10 cellular contexts compared by ENCODE assay signal in genomic region chr5:179766021-179766725, GRCh38. TPM values are rescaled to one million over a fixed set of nuclear protein-coding genes. Genes with fewer than 3 reads are reported as not detected.
DNase-seq lines count a peak whose midpoint lies in the region; ATAC-seq and TF ChIP-seq lines count a peak whose summit lies in the region.
"Had no signal": no experiment of that assay in that cellular context is flagged by ENCODE, and none has a peak within 500 bp of the region (broad histone marks: within the 10 kb centered on the region; RNA-seq: fewer than 3 reads in every experiment).

No MANE protein-coding gene starts in this region.

- WGBS in mesodermal cell (ENCODE audit: insufficient coverage in 2 of 2), 2 experiments = 91% methylated on average over 18 to 19 of the region's 20 CpGs

- DNase-seq in ACHN (peak; percentile 53), MG63 (peak; percentile 18), coronary artery (ENCODE audit: low spot score) (no peak), activated gamma-delta T cell treated with Interleukin-2 at 50 U/mL for 16 hours (no peak), mucosa of gallbladder (ENCODE audit: low spot score) (no peak)
- DNase-seq: CD4-positive, alpha-beta memory T cell; NCI-H1436 treated with DMSO at 0.1 percent for 48 hours had no signal

- no peak for ATAC-seq in HG03342 (IDR thresholded peaks at IDR 0.05; ENCODE audit: unreplicated experiment)
- no peak for ATAC-seq in GM19328 (IDR thresholded peaks at IDR 0.05; ENCODE audit: unreplicated experiment)

- in situ Hi-C loops in ACHN (cut with HindIII; ENCODE audit: low pct_ligation_motif_present, low pct_unique_long_range_greater_than_20kb, low sequenced_read_pairs) = no loop called here

- peaks cover 59% of the 10 kb centered on the region for H3K4me1 ChIP-seq in mesodermal cell (ENCODE audit: control insufficient read depth, insufficient read depth, low read length, poor library complexity, severe bottlenecking)

- no peak overlapping the region for H3K4me3 ChIP-seq in MG63
- peak overlapping the region; percentile 34 for H3K4me3 ChIP-seq in coronary artery
- no peak overlapping the region for H3K4me3 ChIP-seq in mesodermal cell (ENCODE audit: extremely low read depth, insufficient read depth, low read length, poor library complexity, severe bottlenecking)

- peaks cover 58% of the 10 kb centered on the region for H3K36me3 ChIP-seq in MG63
- H3K36me3 ChIP-seq in mesodermal cell (ENCODE audit: control insufficient read depth, insufficient read depth, low read length) = peaks cover 54% of the 10 kb centered on the region

- no peaks in the 10 kb centered on the region for H3K9me3 ChIP-seq in MG63
- H3K9me3 ChIP-seq in mesodermal cell (ENCODE audit: control insufficient read depth, low read length) = no peaks in the 10 kb centered on the region

- no peak for TF ChIP-seq CTCF in coronary artery (IDR thresholded peaks at IDR 0.05)

- H3K27ac ChIP-seq in coronary artery (peak overlapping the region; percentile 59 to 83), mesodermal cell (ENCODE audit: low read depth, low read length, severe bottlenecking) (peak overlapping the region; percentile 86)

- no peaks in the 10 kb centered on the region for H3K27me3 ChIP-seq in MG63

RNA-seq across cellular contexts. Expression of gene LTC4S, which starts 27.6 kb away (rescaled TPM):
- total RNA-seq in MG63 (2014; rRNA removed; shearing (Covaris generic); ENCODE audit: low replicate concordance) = 1.7 TPM in 1 of 2 replicates, not detected in the other
- polyA plus RNA-seq in mesodermal cell (2013, experiment 1 of 2) = 1.3 TPM
- polyA plus RNA-seq in mesodermal cell (2013, experiment 2 of 2) = 1.1 TPM
- 26.0 TPM for total RNA-seq in mucosa of gallbladder

RNA-seq across cellular contexts. Expression of gene MAML1, which starts 33.6 kb away (rescaled TPM):
- total RNA-seq in MG63 (2014; rRNA removed; shearing (Covaris generic); ENCODE audit: low replicate concordance) = 10.6 and 21.3 TPM in 2 replicates
- 34.0 TPM for polyA plus RNA-seq in mesodermal cell (2013, experiment 1 of 2)
- 36.7 TPM for polyA plus RNA-seq in mesodermal cell (2013, experiment 2 of 2)
- 36.6 TPM for total RNA-seq in mucosa of gallbladder

RNA-seq across cellular contexts. Expression of gene MGAT4B, which starts 40.5 kb away (rescaled TPM):
- 149 and 238 TPM in 2 replicates for total RNA-seq in MG63 (2014; rRNA removed; shearing (Covaris generic); ENCODE audit: low replicate concordance)
- 110 TPM for polyA plus RNA-seq in mesodermal cell (2013, experiment 1 of 2)
- 112 TPM for polyA plus RNA-seq in mesodermal cell (2013, experiment 2 of 2)
- total RNA-seq in mucosa of gallbladder = 272 TPM

RNA-seq across cellular contexts. Expression of gene SQSTM1, which starts 54.5 kb away (rescaled TPM):
- 484 and 538 TPM in 2 replicates for total RNA-seq in MG63 (2014; rRNA removed; shearing (Covaris generic); ENCODE audit: low replicate concordance)
- 86.4 TPM for polyA plus RNA-seq in mesodermal cell (2013, experiment 1 of 2)
- 74.4 TPM for polyA plus RNA-seq in mesodermal cell (2013, experiment 2 of 2)
- 711 TPM for total RNA-seq in mucosa of gallbladder

Comparison
In these comparisons a context has a peak if more than half of its experiments do, and no peak if none do; other contexts are left out.
1. DNase-seq: peak in ACHN (single experiment) and MG63 (single experiment); none in coronary artery (single experiment), activated gamma-delta T cell treated with Interleukin-2 at 50 U/mL for 16 hours (single experiment) and mucosa of gallbladder (single experiment).